In genomic region chr19:22446605-22447004, GRCh38 we compare ENCODE assay signal across 9 cellular contexts. TPM values are rescaled to one million over a fixed set of nuclear protein-coding genes. Genes with fewer than 3 reads are reported as not detected.
"Had no signal": no experiment of that assay in that cellular context is flagged by ENCODE, and none has a peak within 500 bp of the region (broad histone marks: within the 10 kb centered on the region; RNA-seq: fewer than 3 reads in every experiment).

No MANE protein-coding gene starts in this region.

- FAIRE-seq: G401.6, GM12878, GM12891, GM12892, GM18507, GM19239 had no signal

- DNase-seq: GDM1, GF-D8 had no signal

- H3K4me3 ChIP-seq: GM12878 had no signal

- ATAC-seq: GM12878 had no signal

RNA-seq across cellular contexts. Expression of gene ZNF98, which starts 24.5 kb away (rescaled TPM):
- total RNA-seq: G401, GM12878 had no signal
- polyA plus RNA-seq: GM12878 had no signal
